In the genomic region with DNA sequence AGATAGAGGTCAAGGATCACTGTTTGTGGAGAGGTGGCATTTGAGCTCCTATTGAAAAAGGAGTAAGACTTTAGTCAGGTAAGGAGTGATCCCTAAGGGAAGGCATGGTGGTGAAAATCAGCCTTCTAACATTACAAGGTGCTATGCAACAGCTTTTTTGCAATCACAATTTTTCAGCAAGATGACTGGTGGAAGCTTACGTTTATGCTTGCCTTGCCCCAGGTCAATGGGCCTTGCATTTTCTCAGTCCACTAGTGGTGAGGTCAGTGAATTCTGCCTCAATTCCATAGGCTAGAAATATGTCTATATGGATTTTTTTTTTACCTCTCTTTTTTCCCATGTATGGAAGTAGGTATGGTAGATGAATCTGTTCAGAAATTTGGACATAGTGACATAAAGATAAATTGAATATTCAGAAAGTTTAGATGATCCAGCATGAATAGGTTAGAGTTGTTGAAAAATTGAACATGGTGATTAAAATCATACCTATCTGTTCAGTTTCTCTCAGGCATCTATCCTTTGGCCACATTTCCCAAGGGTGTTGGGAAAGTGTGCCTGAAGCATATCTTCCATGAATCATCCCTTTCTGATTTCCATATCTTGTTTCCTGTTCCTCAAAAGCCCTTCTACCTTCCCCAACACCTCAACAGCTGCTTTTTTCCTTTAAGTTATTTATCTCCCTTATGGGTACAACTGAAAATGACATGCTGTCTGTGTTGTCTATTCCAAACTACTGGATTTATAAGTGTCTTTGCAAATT, we compare ENCODE assay signal across 25 cellular contexts.
"Had no signal": no experiment of that assay in that cellular context is flagged by ENCODE, and none has a peak within 500 bp of the region (broad histone marks: within the 10 kb centered on the region; RNA-seq: fewer than 3 reads in every experiment).

No MANE protein-coding gene starts in this region.

- H3K4me1 ChIP-seq: gastrocnemius medialis, left lung, parathyroid adenoma, right lobe of liver, upper lobe of right lung, uterus had no signal

- H3K9me3 Mint-ChIP-seq: nephron had no signal

- H3K36me3 ChIP-seq: gastrocnemius medialis, left lung, neutrophil, right lobe of liver, thoracic aorta, tibial nerve, upper lobe of right lung, uterus had no signal

- H3K9ac ChIP-seq: parathyroid adenoma had no signal

- H3K9me3 ChIP-seq: gastrocnemius medialis, left lung, neutrophil, right lobe of liver, thoracic aorta, tibial nerve, upper lobe of right lung, uterus had no signal

- DNase-seq: dermis blood vessel endothelial cell; effector memory CD8-positive, alpha-beta T cell; gastrocnemius medialis; head of caudate nucleus; left cardiac atrium; left lung; mesendoderm; midbrain; naive thymus-derived CD4-positive, alpha-beta T cell; right lobe of liver; small intestine; stimulated activated CD4-positive, alpha-beta T cell treated with anti-CD3 and anti-CD28 coated beads, Interleukin-15, amount 100 ng/mL, for 24 hours; stimulated activated CD4-positive, alpha-beta T cell treated with anti-CD3 and anti-CD28 coated beads, Interleukin-2, amount 100 ng/mL, for 48 hours; stimulated activated naive B cell treated with anti-CD40 and anti-IgM and Interleukin-4, amounts not matched to agents 10 μg/mL and 1 μg/mL and 100 μg/mL, for 72 hours; upper lobe of right lung; uterus had no signal

- H3K27ac Mint-ChIP-seq: effector memory CD8-positive, alpha-beta T cell; naive thymus-derived CD4-positive, alpha-beta T cell; nephron; progenitor cell of endocrine pancreas; stimulated activated naive B cell treated with anti-CD40 and anti-IgM and Interleukin-4, amounts not matched to agents 10 μg/mL and 1 μg/mL and 100 μg/mL, for 72 hours; stimulated activated naive CD8-positive, alpha-beta T cell treated with anti-CD3 and anti-CD28 coated beads, Interleukin-15, Interleukin-2, amounts not matched to agents 100 ng/mL and 50 ng/mL, for 24 hours had no signal

- H3K4me3 Mint-ChIP-seq: effector memory CD8-positive, alpha-beta T cell; naive thymus-derived CD4-positive, alpha-beta T cell; nephron; stimulated activated naive B cell treated with anti-CD40 and anti-IgM and Interleukin-4, amounts not matched to agents 10 μg/mL and 1 μg/mL and 100 μg/mL, for 72 hours; stimulated activated naive CD8-positive, alpha-beta T cell treated with anti-CD3 and anti-CD28 coated beads, Interleukin-15, Interleukin-2, amounts not matched to agents 100 ng/mL and 50 ng/mL, for 24 hours had no signal

- H3K4me1 Mint-ChIP-seq: naive thymus-derived CD4-positive, alpha-beta T cell; stimulated activated naive B cell treated with anti-CD40 and anti-IgM and Interleukin-4, amounts not matched to agents 10 μg/mL and 1 μg/mL and 100 μg/mL, for 72 hours had no signal

- H3K27me3 Mint-ChIP-seq: effector memory CD8-positive, alpha-beta T cell; naive thymus-derived CD4-positive, alpha-beta T cell; progenitor cell of endocrine pancreas; stimulated activated naive B cell treated with anti-CD40 and anti-IgM and Interleukin-4, amounts not matched to agents 10 μg/mL and 1 μg/mL and 100 μg/mL, for 72 hours; stimulated activated naive CD8-positive, alpha-beta T cell treated with anti-CD3 and anti-CD28 coated beads, Interleukin-15, Interleukin-2, amounts not matched to agents 100 ng/mL and 50 ng/mL, for 24 hours had no signal

- H3K27me3 ChIP-seq: gastrocnemius medialis, left lung, neutrophil, right lobe of liver, tibial nerve, upper lobe of right lung, uterus had no signal

- H3K27ac ChIP-seq: coronary artery, gastrocnemius medialis, left lung, neutrophil, parathyroid adenoma, right lobe of liver, thoracic aorta, tibial nerve, upper lobe of right lung, uterus had no signal

- H3K36me3 Mint-ChIP-seq: naive thymus-derived CD4-positive, alpha-beta T cell; stimulated activated naive B cell treated with anti-CD40 and anti-IgM and Interleukin-4, amounts not matched to agents 10 μg/mL and 1 μg/mL and 100 μg/mL, for 72 hours had no signal

- H3K4me3 ChIP-seq: coronary artery, gastrocnemius medialis, left lung, right lobe of liver, thoracic aorta, tibial nerve, upper lobe of right lung, uterus had no signal

- FAIRE-seq: endometrium, small intestine had no signal
